In genomic region chr2:214019229-214019972, GRCh38 we compare ENCODE assay signal across 11 cellular contexts.
DNase-seq lines count a peak whose midpoint lies in the region; ATAC-seq, FAIRE-seq and TF ChIP-seq lines count a peak whose summit lies in the region.
"Had no signal": no experiment of that assay in that cellular context is flagged by ENCODE, and none has a peak within 500 bp of the region (broad histone marks: within the 10 kb centered on the region; RNA-seq: fewer than 3 reads in every experiment).

No MANE protein-coding gene starts in this region.

- in situ Hi-C loops in HepG2 (cut with HindIII; ENCODE audit: extremely low pct_ligation_motif_present, low pct_unique_long_range_greater_than_20kb): no loop called here

- H3K27ac ChIP-seq in HepG2 (ENCODE audit: extremely low read length, insufficient read depth, low read length): no peak overlapping the region
- no peak overlapping the region for H3K27ac ChIP-seq in CD4-positive, alpha-beta T cell (ENCODE audit: low read depth, low read length)
- H3K27ac ChIP-seq: KMS-11 had no signal

- no TSS peak for BruUV-seq in HepG2 (replicated peaks; lab: Mats Ljungman, UMichigan)

- FAIRE-seq in HTR-8/SVneo (lab: Jason Lieb, UNC) (peak; percentile 28), HepG2 (lab: Jason Lieb, UNC) (no peak)
- FAIRE-seq: G401.6, small intestine had no signal

- H2AFZ ChIP-seq in HepG2 (ENCODE audit: low read length): no peak overlapping the region

- no peaks in the 10 kb centered on the region for H4K20me1 ChIP-seq in HepG2 (ENCODE audit: insufficient read depth, low read length)

- no peak for TF ChIP-seq RAD21 in HepG2 (CRISPR knock-in tag; IDR thresholded peaks at IDR 0.05)

- no peaks in the 10 kb centered on the region for H3K27me3 Mint-ChIP-seq in CD4-positive, alpha-beta T cell

- H3K4me1 Mint-ChIP-seq in CD4-positive, alpha-beta T cell (ENCODE audit: low read depth): no peaks in the 10 kb centered on the region

- H3K36me3 ChIP-seq in HepG2 (replicated peaks in 1 of 2; ENCODE audit: control insufficient read depth in 1 of 2, insufficient read depth in 2 of 2, low read length in 2 of 2): no peaks in the 10 kb centered on the region

- no peak for TF ChIP-seq CTCF in HepG2 (CRISPR knock-in tag; IDR thresholded peaks at IDR 0.05)
- no peak for TF ChIP-seq CTCF in CD4-positive, alpha-beta T cell (IDR thresholded peaks at IDR 0.05)

- H3K27me3 ChIP-seq in HepG2 (ENCODE audit: control insufficient read depth in 1 of 2, insufficient read depth in 2 of 2, low read length in 2 of 2): no peaks in the 10 kb centered on the region
- H3K27me3 ChIP-seq in CD4-positive, alpha-beta T cell (ENCODE audit: control insufficient read depth, insufficient read depth, low read length): no peaks in the 10 kb centered on the region

- H3K4me1 ChIP-seq in HepG2 (ENCODE audit: insufficient read depth, low read length): no peaks in the 10 kb centered on the region

- no peaks in the 10 kb centered on the region for H3K36me3 Mint-ChIP-seq in CD4-positive, alpha-beta T cell (ENCODE audit: low read depth)

- H3K4me3 Mint-ChIP-seq in CD4-positive, alpha-beta T cell: no peak overlapping the region

- DNase-seq in COLO829 (ENCODE audit: low spot score): peak; percentile 82
- peak; percentile 63 for DNase-seq in HTR-8/SVneo (ENCODE audit: insufficient read length, low spot score)
- peak; percentile 46 for DNase-seq in dermis blood vessel endothelial cell
- DNase-seq in mucosa of gallbladder (ENCODE audit: low spot score): peak; percentile 21
- no peak for DNase-seq in HepG2 (ENCODE audit: low spot score)
- DNase-seq in CD4-positive, alpha-beta T cell: no peak
- no peak for DNase-seq in HEK293T (ENCODE audit: extremely low spot score)
- DNase-seq: small intestine had no signal

- H3K9ac ChIP-seq in HepG2 (ENCODE audit: insufficient read depth, low read depth, low read length): no peak overlapping the region
- H3K9ac ChIP-seq: KMS-11 had no signal

- H3K4me3 ChIP-seq in HepG2 (replicated peaks in 1 of 3; ENCODE audit: insufficient read depth in 1 of 3, low read depth in 2 of 3, low read length in 3 of 3): no peak overlapping the region

- H3K4me2 ChIP-seq in HepG2 (ENCODE audit: low read depth, low read length): no peak overlapping the region
- H3K4me2 ChIP-seq: KMS-11 had no signal

- CTCF ChIA-PET in HepG2 (lab: Yijun Ruan, JAX; ENCODE audit: low intra/inter-chr PET ratio, low total read pairs) (no interaction called here), HEK293T (lab: Yijun Ruan, JAX) (no interaction called here)
- CTCF ChIA-PET in CD4-positive, alpha-beta T cell (lab: Charles Lee): no interaction called here

- H3K27ac Mint-ChIP-seq in CD4-positive, alpha-beta T cell: no peak overlapping the region

- POLR2A ChIA-PET in HepG2 (lab: Yijun Ruan, JAX) (no interaction called here), HEK293T (lab: Yijun Ruan, JAX) (no interaction called here)
- POLR2A ChIA-PET in CD4-positive, alpha-beta T cell (lab: Charles Lee): no interaction called here

- no peak for TF ChIP-seq EP300 in HepG2 (IDR thresholded peaks at IDR 0.05; ENCODE audit: low read depth in 2 of 2, low read length in 2 of 2)
- TF ChIP-seq EP300 in HepG2 (CRISPR knock-in tag; IDR thresholded peaks at IDR 0.05; ENCODE audit: borderline replicate concordance): no peak

- H3K79me2 ChIP-seq in HepG2 (ENCODE audit: insufficient read depth, low read length): no peaks in the 10 kb centered on the region

- peaks cover 4% of the 10 kb centered on the region; the same call in 1 of the 2 replicates for H3K9me3 ChIP-seq in HepG2 (ENCODE audit: low read length)
- no peaks in the 10 kb centered on the region for H3K9me3 ChIP-seq in CD4-positive, alpha-beta T cell (ENCODE audit: control insufficient read depth, low read length)

- ATAC-seq in HepG2 (no peak), HG02642 (IDR thresholded peaks at IDR 0.05; ENCODE audit: poor library complexity, unreplicated experiment) (no peak)
- no peak for ATAC-seq in CD4-positive, alpha-beta T cell (ENCODE audit: poor library complexity)

- intact Hi-C loops in HepG2 (cut with micrococcal nuclease; ENCODE audit: unreplicated experiment): no loop called here
- intact Hi-C loops in CD4-positive, alpha-beta T cell (cut with DNase I, micrococcal nuclease): no loop called here

- no peak for TF ChIP-seq POLR2A in HepG2 (IDR thresholded peaks at IDR 0.05; ENCODE audit: insufficient read depth in 1 of 2, low read depth in 2 of 2, low read length in 2 of 2)

- 8% methylated on average over 3 of the region's 3 CpGs for whole genome bisulfite sequencing in HepG2 (ENCODE audit: low lambda C conversion rate)

- no peaks in the 10 kb centered on the region for H3K9me3 Mint-ChIP-seq in CD4-positive, alpha-beta T cell

TF ChIP-seq in HepG2, 621 proteins besides CTCF, POLR2A, EP300 and RAD21 (continues in another document):
- no peak for TF ChIP-seq SOX5 (CRISPR knock-in tag; IDR thresholded peaks at IDR 0.05; ENCODE audit: borderline replicate concordance)
- no peak for TF ChIP-seq ZNF335 (CRISPR knock-in tag; IDR thresholded peaks at IDR 0.05)

TF ChIP-seq in HEK293T, 16 proteins besides CTCF, POLR2A, EP300 and RAD21:
- TF ChIP-seq FOXM1 (IDR thresholded peaks at IDR 0.05; ENCODE audit: borderline replicate concordance): no peak
- TF ChIP-seq SP1 (IDR thresholded peaks at IDR 0.05): no peak
- TF ChIP-seq ZNF384 (IDR thresholded peaks at IDR 0.05): no peak
- TF ChIP-seq SUZ12 (IDR thresholded peaks at IDR 0.05): no peak
- no peak for TF ChIP-seq TARDBP (IDR thresholded peaks at IDR 0.05)
TF ChIP-seq in HEK293T: peak in this region for 0.

Comparison
In these comparisons a context has a peak if more than half of its experiments do, and no peak if none do; other contexts are left out.
1. DNase-seq: peak in COLO829 (single experiment), HTR-8/SVneo (single experiment), dermis blood vessel endothelial cell (single experiment) and mucosa of gallbladder (single experiment); none in HepG2 (single experiment), CD4-positive, alpha-beta T cell (0 of 10) and HEK293T (single experiment).